ENCODE assay signal across 8 cellular contexts in genomic region chr1:53945433-53946251, GRCh38. TPM values are rescaled to one million over a fixed set of nuclear protein-coding genes. Genes with fewer than 3 reads are reported as not detected.
DNase-seq lines count a peak whose midpoint lies in the region; ATAC-seq, FAIRE-seq and TF ChIP-seq lines count a peak whose summit lies in the region.

Gene IFT25 (minus strand): TSS chr1:53945699. CDS start chr1:53940082, 5,617 bp downstream.

- H3K4me3 ChIP-seq in ascending aorta (peak within 1 kb of the TSS; percentile 80 to 96), right cardiac atrium (ENCODE audit: low read length) (peak within 1 kb of the TSS; percentile 67), rectal smooth muscle tissue (ENCODE audit: low read length) (peak within 1 kb of the TSS; percentile 90), vagina (peak within 1 kb of the TSS; percentile 70 to 86)

- under 1% methylated on average over 90 of the region's 90 CpGs for WGBS in right cardiac atrium

- no peak for TF ChIP-seq CTCF in ascending aorta (IDR thresholded peaks at IDR 0.05)
- TF ChIP-seq CTCF in vagina (IDR thresholded peaks at IDR 0.05): no peak

- H3K9ac ChIP-seq in rectal smooth muscle tissue (ENCODE audit: low read length): peak within 1 kb of the TSS; percentile 49

- H3K27ac Mint-ChIP-seq in T-helper 2 cell treated with Interferon-gamma antibody and Interleukin-4, amounts not matched to agents 5 μg/mL and 100 μg/mL, for 36 hours: peak within 1 kb of the TSS; percentile 95

- DNase-seq in GM18507 (ENCODE audit: extremely low spot score, insufficient read length, low read depth) (peak; percentile 88), NCI-H187 treated with DMSO at 0.1 percent for 48 hours (lab: John Stamatoyannopoulos, UW) (peak; percentile 40), ascending aorta (ENCODE audit: low spot score in 2 of 2) (peak; percentile 87 to 98), right cardiac atrium (peak; percentile 96 to 99 (median 98)), vagina (ENCODE audit: extremely low spot score in 2 of 2) (peak in 1 of 2 donors; percentile 97)
- DNase-seq in T-helper 2 cell treated with Interferon-gamma antibody and Interleukin-4, amounts not matched to agents 5 μg/mL and 100 μg/mL, for 36 hours (ENCODE audit: low spot score): peak; percentile 96

- H3K4me1 Mint-ChIP-seq in T-helper 2 cell treated with Interferon-gamma antibody and Interleukin-4, amounts not matched to agents 5 μg/mL and 100 μg/mL, for 36 hours (ENCODE audit: low read depth): peaks cover 44% of the 10 kb centered on the region

- peaks cover 12% of the 10 kb centered on the region for H3K36me3 Mint-ChIP-seq in T-helper 2 cell treated with Interferon-gamma antibody and Interleukin-4, amounts not matched to agents 5 μg/mL and 100 μg/mL, for 36 hours (ENCODE audit: low read depth)

- H3K4me1 ChIP-seq in ascending aorta (peaks cover 9 to 16% of the 10 kb centered on the region in 2 donors), right cardiac atrium (ENCODE audit: control insufficient read depth, insufficient read depth, low read length) (peaks cover 5% of the 10 kb centered on the region), rectal smooth muscle tissue (ENCODE audit: control insufficient read depth, insufficient read depth, low read length) (peaks cover 11% of the 10 kb centered on the region), vagina (peaks cover 47% of the 10 kb centered on the region)

- H3K36me3 ChIP-seq in ascending aorta (no peaks in the 10 kb centered on the region), rectal smooth muscle tissue (ENCODE audit: control insufficient read depth, insufficient read depth, low read length) (no peaks in the 10 kb centered on the region), vagina (no peaks in the 10 kb centered on the region)

- H3K27ac ChIP-seq in ascending aorta: peak within 1 kb of the TSS; percentile 77 to 98
- H3K27ac ChIP-seq in right cardiac atrium (ENCODE audit: low read length): peak within 1 kb of the TSS; percentile 82
- peak within 1 kb of the TSS; percentile 92 for H3K27ac ChIP-seq in rectal smooth muscle tissue (ENCODE audit: low read depth, low read length)
- peak within 1 kb of the TSS; percentile 87 for H3K27ac ChIP-seq in vagina

- no peaks in the 10 kb centered on the region for H3K9me3 ChIP-seq in ascending aorta
- H3K9me3 ChIP-seq in right cardiac atrium (ENCODE audit: control insufficient read depth, low read length): no peaks in the 10 kb centered on the region
- no peaks in the 10 kb centered on the region for H3K9me3 ChIP-seq in vagina

- TF ChIP-seq POLR2A in vagina (IDR thresholded peaks at IDR 0.05): peak in 1 of 2 donors; percentile 57

- H3K27me3 Mint-ChIP-seq in T-helper 2 cell treated with Interferon-gamma antibody and Interleukin-4, amounts not matched to agents 5 μg/mL and 100 μg/mL, for 36 hours (ENCODE audit: low read depth): no peaks in the 10 kb centered on the region

- intact Hi-C loops in ascending aorta (cut with DNase I): loop anchor here (1.0 to 10.0 kb wide), 8 partner anchors 56 to 819 kb away; partner anchors contain the start of genes LRP8, NDC1, PARS2 and SSBP3
- intact Hi-C loops in right cardiac atrium (cut with DNase I): loop anchor here in 3 of 4 donors (5.0 to 10.0 kb wide), 3 partner anchors 51 to 68 kb away; partner anchors contain the start of gene DIO1 (in 2 of the 3)
- intact Hi-C loops in vagina (cut with DNase I): loop anchor here (5.0 kb wide), 2 partner anchors 53 to 107 kb away; partner anchors contain the start of genes DIO1, TCEANC2 and TMEM59

- peak; percentile 69 for ATAC-seq in HG02970 (IDR thresholded peaks at IDR 0.05; ENCODE audit: low FRiP score, unreplicated experiment)
- ATAC-seq in right cardiac atrium: peak; percentile 96 to 97

- no peaks in the 10 kb centered on the region for H3K9me3 Mint-ChIP-seq in T-helper 2 cell treated with Interferon-gamma antibody and Interleukin-4, amounts not matched to agents 5 μg/mL and 100 μg/mL, for 36 hours

- FAIRE-seq in GM18507 (lab: Jason Lieb, UNC): peak; percentile 83

- H3K27me3 ChIP-seq in ascending aorta (no peaks in the 10 kb centered on the region), right cardiac atrium (ENCODE audit: control insufficient read depth, insufficient read depth) (no peaks in the 10 kb centered on the region), rectal smooth muscle tissue (ENCODE audit: control insufficient read depth, insufficient read depth, low read length) (no peaks in the 10 kb centered on the region), vagina (no peaks in the 10 kb centered on the region)

- H3K4me3 Mint-ChIP-seq in T-helper 2 cell treated with Interferon-gamma antibody and Interleukin-4, amounts not matched to agents 5 μg/mL and 100 μg/mL, for 36 hours: peak within 1 kb of the TSS; percentile 98

RNA-seq across cellular contexts. Expression of gene IFT25, which starts in this region (rescaled TPM):
- not detected for total RNA-seq in ascending aorta
- total RNA-seq in right cardiac atrium: 10 to 100 TPM; 14.2 to 16.8 (median 15.2) TPM
- 20.5 TPM for polyA plus RNA-seq in right cardiac atrium
- 19.4 TPM for total RNA-seq in vagina

Comparison
In these comparisons a context has a peak if more than half of its experiments do, and no peak if none do; other contexts are left out.
1. RNA of gene IFT25 (total RNA-seq): 19.4 TPM in vagina (single experiment) and 14.2 to 16.8 TPM in right cardiac atrium; not detected in ascending aorta (single experiment); every median in the first group is over 10 times any median in the second.
2. Peak in DNase-seq, H3K4me3 ChIP-seq and H3K27ac ChIP-seq in ascending aorta; RNA of the gene not detected or under 1 TPM.
3. Peak in every context shown above with its lines, with median percentiles within 50 percentile points of each other: H3K27ac ChIP-seq and H3K4me3 ChIP-seq.